In genomic region chr9:78882501-78882900, GRCh38 we compare ENCODE assay signal across 22 cellular contexts.
"Had no signal": no experiment of that assay in that cellular context is flagged by ENCODE, and none has a peak within 500 bp of the region (broad histone marks: within the 10 kb centered on the region; RNA-seq: fewer than 3 reads in every experiment).

No MANE protein-coding gene starts in this region.

- H3K4me1 ChIP-seq: colonic mucosa, esophagus muscularis mucosa, gastrocnemius medialis, heart right ventricle, left lung, lower lobe of right lung had no signal

- H3K9me3 ChIP-seq: colonic mucosa, esophagus muscularis mucosa, gastrocnemius medialis, heart right ventricle, left lung, lower lobe of right lung had no signal

- H3K4me1 Mint-ChIP-seq: endodermal cell; immature natural killer cell; naive thymus-derived CD4-positive, alpha-beta T cell had no signal

- H3K4me3 Mint-ChIP-seq: dendritic cell treated with granulocyte-macrophage colony-stimulating factor and Interleukin-4, amounts not matched to agents 40 ng/mL and 50 ng/mL, for 4 days; effector memory CD8-positive, alpha-beta T cell; endodermal cell; immature natural killer cell; naive thymus-derived CD4-positive, alpha-beta T cell had no signal

- H3K36me3 ChIP-seq: colonic mucosa, esophagus muscularis mucosa, gastrocnemius medialis, heart right ventricle, left lung, lower lobe of right lung had no signal

- H3K27ac Mint-ChIP-seq: dendritic cell treated with granulocyte-macrophage colony-stimulating factor and Interleukin-4, amounts not matched to agents 40 ng/mL and 50 ng/mL, for 4 days; effector memory CD8-positive, alpha-beta T cell; endodermal cell; immature natural killer cell; naive thymus-derived CD4-positive, alpha-beta T cell had no signal

- H3K27me3 Mint-ChIP-seq: effector memory CD8-positive, alpha-beta T cell had no signal

- DNase-seq: colonic mucosa; cortex of kidney; effector CD8-positive, alpha-beta T cell; effector memory CD8-positive, alpha-beta T cell; endodermal cell; foreskin fibroblast; foreskin melanocyte; gastrocnemius medialis; glutamatergic neuron; head of caudate nucleus; heart right ventricle; hypothalamus; immature natural killer cell; left cardiac atrium; left lung; left ventricle myocardium superior; lower lobe of right lung; mesenchymal stem cell; midbrain; naive thymus-derived CD4-positive, alpha-beta T cell had no signal

- H3K27me3 ChIP-seq: colonic mucosa, esophagus muscularis mucosa, gastrocnemius medialis, heart right ventricle, left lung had no signal

- ATAC-seq: effector memory CD8-positive, alpha-beta T cell; gastrocnemius medialis; heart right ventricle; left cardiac atrium; left lung; left ventricle myocardium superior; lower lobe of right lung; naive thymus-derived CD4-positive, alpha-beta T cell had no signal

- H3K36me3 Mint-ChIP-seq: immature natural killer cell; naive thymus-derived CD4-positive, alpha-beta T cell had no signal

- H3K9me3 Mint-ChIP-seq: dendritic cell treated with granulocyte-macrophage colony-stimulating factor and Interleukin-4, amounts not matched to agents 40 ng/mL and 50 ng/mL, for 4 days; endodermal cell had no signal

- H3K4me3 ChIP-seq: colonic mucosa, esophagus muscularis mucosa, gastrocnemius medialis, heart right ventricle, left lung, lower lobe of right lung had no signal

- H3K27ac ChIP-seq: colonic mucosa, esophagus muscularis mucosa, gastrocnemius medialis, heart right ventricle, left lung, lower lobe of right lung had no signal
